In genomic region chr6:110877569-110877968, GRCh38 we compare ENCODE assay signal across 8 cellular contexts. TPM values are rescaled to one million over a fixed set of nuclear protein-coding genes. Genes with fewer than 3 reads are reported as not detected.
DNase-seq lines count a peak whose midpoint lies in the region; ATAC-seq and TF ChIP-seq lines count a peak whose summit lies in the region.

No MANE protein-coding gene starts in this region.

- no peaks in the 10 kb centered on the region for H3K9me3 Mint-ChIP-seq in natural killer cell

- H3K79me2 ChIP-seq in Karpas-422 (ENCODE audit: low read length): peaks cover 80% of the 10 kb centered on the region

- intact Hi-C loops in colonic mucosa (cut with DNase I) (loop anchor here (10.0 kb wide), 2 partner anchors 193 to 353 kb away; no protein-coding TSS in a partner anchor), natural killer cell (cut with micrococcal nuclease) (loop anchor here (5.0 kb wide), 1 partner anchor 105 kb away; the partner anchor contains the start of gene RPF2)

- no peaks in the 10 kb centered on the region for H3K36me3 ChIP-seq in BJ (ENCODE audit: control insufficient read depth, insufficient read depth, low read length)
- H3K36me3 ChIP-seq in Karpas-422 (ENCODE audit: insufficient read depth, low read length): no peaks in the 10 kb centered on the region
- no peaks in the 10 kb centered on the region for H3K36me3 ChIP-seq in colonic mucosa

- TF ChIP-seq CTCF in BJ (IDR thresholded peaks at IDR 0.05; ENCODE audit: insufficient read depth, low read depth, low read length): no peak
- no peak for TF ChIP-seq CTCF in colonic mucosa (IDR thresholded peaks at IDR 0.05)
- TF ChIP-seq CTCF in natural killer cell (IDR thresholded peaks at IDR 0.05): no peak

- H3K4me1 ChIP-seq in Karpas-422 (ENCODE audit: low read length): peaks cover 73% of the 10 kb centered on the region
- peaks cover 38% of the 10 kb centered on the region for H3K4me1 ChIP-seq in colonic mucosa

- H3K27ac ChIP-seq in Karpas-422 (ENCODE audit: low read length): no peak overlapping the region
- peak overlapping the region; percentile 92 for H3K27ac ChIP-seq in colonic mucosa

- H2AFZ ChIP-seq in Karpas-422 (ENCODE audit: low read length): no peak overlapping the region

- H3K9ac ChIP-seq in Karpas-422 (ENCODE audit: low read length) (peak overlapping the region; percentile 94), colonic mucosa (ENCODE audit: low read depth in 2 of 2, low read length in 2 of 2) (peak overlapping the region in 1 of 2 donors; percentile 97)

- ATAC-seq in natural killer cell (no peak), HG03439 (IDR thresholded peaks at IDR 0.05; ENCODE audit: unreplicated experiment) (no peak), GM19397 (IDR thresholded peaks at IDR 0.05; ENCODE audit: unreplicated experiment) (no peak)

- H3K4me1 Mint-ChIP-seq in natural killer cell: peaks cover 64 to 70% of the 10 kb centered on the region in 2 donors

- H3K9me3 ChIP-seq in Karpas-422 (ENCODE audit: low read length) (no peaks in the 10 kb centered on the region), colonic mucosa (no peaks in the 10 kb centered on the region)

- POLR2A ChIA-PET in BJ (lab: Charles Lee): no interaction called here

- H3K36me3 Mint-ChIP-seq in natural killer cell: no peaks in the 10 kb centered on the region

- H3K4me3 ChIP-seq in BJ (ENCODE audit: low read depth, low read length) (peak overlapping the region; percentile 93), Karpas-422 (ENCODE audit: low read length) (peak overlapping the region; percentile 90), colonic mucosa (peak overlapping the region; percentile 90)

- H3K4me3 Mint-ChIP-seq in natural killer cell: peak overlapping the region; percentile 98

- DNase-seq in BJ (ENCODE audit: low read depth): no peak
- DNase-seq in Karpas-422: no peak
- DNase-seq in colonic mucosa: no peak
- no peak for DNase-seq in natural killer cell
- no peak for DNase-seq in iPS-NIHi7 (ENCODE audit: extremely low spot score)
- DNase-seq in kidney tubule cell (ENCODE audit: low spot score): no peak

- peaks cover 71% of the 10 kb centered on the region for H4K20me1 ChIP-seq in Karpas-422 (ENCODE audit: insufficient read depth, low read depth, low read length)

- peak overlapping the region; percentile 96 to 97 for H3K27ac Mint-ChIP-seq in natural killer cell

- no peaks in the 10 kb centered on the region for H3K27me3 Mint-ChIP-seq in natural killer cell (ENCODE audit: low read depth in 2 of 2)

- no peaks in the 10 kb centered on the region for H3K9me2 ChIP-seq in Karpas-422 (replicated peaks; ENCODE audit: insufficient read depth, low read length)

- H3K4me2 ChIP-seq in Karpas-422 (ENCODE audit: low read depth, low read length, poor library complexity, severe bottlenecking): peak overlapping the region; percentile 83

- CTCF ChIA-PET in BJ (lab: Yijun Ruan, JAX): interaction anchor here (0.9 to 4.6 kb wide), 5 partner anchors 71 to 349 kb away, joined by 3 to 23 read pairs (median 5); partner anchors contain the start of gene RPF2

- no peaks in the 10 kb centered on the region for H3K27me3 ChIP-seq in BJ (ENCODE audit: control insufficient read depth, insufficient read depth, low read length)
- no peaks in the 10 kb centered on the region for H3K27me3 ChIP-seq in Karpas-422 (ENCODE audit: low read length)
- H3K27me3 ChIP-seq in colonic mucosa: no peaks in the 10 kb centered on the region

RNA-seq across cellular contexts. Expression of gene AMD1, which starts 3.0 kb away (rescaled TPM):
- 25.9 and 52.7 TPM in 2 replicates for polyA plus RNA-seq in BJ (2011; rRNA removed)
- 25.4 and 26.6 TPM in 2 replicates for polyA minus RNA-seq in BJ (2011; rRNA and poly(A)+ RNA removed)
- 38.2 and 87.4 TPM in 2 replicates for total RNA-seq in Karpas-422 (2014; rRNA removed; shearing (Covaris generic); ENCODE audit: low replicate concordance)
- total RNA-seq in colonic mucosa (10 to 100 TPM; 70.4 to 72.7 TPM), natural killer cell (100 to 1,000 TPM; 109 to 175 (median 113) TPM)
